Comparison of ENCODE assay signal across 7 cellular contexts in genomic region chr6:6676910-6677441, GRCh38.
DNase-seq lines count a peak whose midpoint lies in the region; TF ChIP-seq lines count a peak whose summit lies in the region.

No MANE protein-coding gene starts in this region.

- H3K4me2 ChIP-seq in fibroblast of lung (ENCODE audit: extremely low read depth, insufficient read depth, low read length) (peak overlapping the region; percentile 17), neural cell (ENCODE audit: low read length) (no peak overlapping the region)

- H3K36me3 ChIP-seq in fibroblast of lung (ENCODE audit: control insufficient read depth, insufficient read depth, low read length) (no peaks in the 10 kb centered on the region), neural cell (ENCODE audit: insufficient read depth, low read length) (no peaks in the 10 kb centered on the region), stomach (no peaks in the 10 kb centered on the region)

- intact Hi-C loops in stomach (cut with DNase I; ENCODE audit: low total_unique reads) = loop anchor here (10.0 kb wide), 1 partner anchor 938 kb away; no protein-coding TSS in a partner anchor

- TF ChIP-seq CTCF in GM12873 (IDR thresholded peaks at IDR 0.05; ENCODE audit: insufficient read depth, low read depth, low read length, missing control alignments) (peak; percentile 95), fibroblast of lung (conservative IDR thresholded peaks at IDR 0.05 in 1 of 2, IDR thresholded peaks at IDR 0.05 in 1 of 2; ENCODE audit: low read depth in 1 of 2, low read length in 2 of 2) (peak; percentile 98), neural cell (IDR thresholded peaks at IDR 0.05; ENCODE audit: poor library complexity, severe bottlenecking) (peak; percentile 95), stomach (IDR thresholded peaks at IDR 0.05) (peak in 6 of 7 experiments; percentile 50 to 98 (median 98))

- H3K9ac ChIP-seq in fibroblast of lung (ENCODE audit: insufficient read depth, low read length) (no peak overlapping the region), neural cell (ENCODE audit: low read length) (no peak overlapping the region)

- TF ChIP-seq EP300 in Ishikawa (IDR thresholded peaks at IDR 0.05; ENCODE audit: borderline replicate concordance) (no peak), neural cell (conservative IDR thresholded peaks at IDR 0.05; ENCODE audit: poor library complexity, severe bottlenecking) (no peak), stomach (IDR thresholded peaks at IDR 0.05) (no peak)

- H4K20me1 ChIP-seq in fibroblast of lung (ENCODE audit: control insufficient read depth, extremely low read depth, insufficient read depth, low read length) (no peaks in the 10 kb centered on the region), neural cell (ENCODE audit: insufficient read depth) (no peaks in the 10 kb centered on the region)

- H3K27ac ChIP-seq in fibroblast of lung (ENCODE audit: insufficient read depth, low read length) (no peak overlapping the region), neural cell (ENCODE audit: low read length) (no peak overlapping the region), stomach (peak overlapping the region in 3 of 5 donors; percentile 17 to 55 (median 41))

- no peaks in the 10 kb centered on the region for H3K79me2 ChIP-seq in fibroblast of lung (ENCODE audit: control insufficient read depth, insufficient read depth, low read length)
- H3K79me2 ChIP-seq in neural cell (replicated peaks; ENCODE audit: insufficient read depth, low read length) = no peaks in the 10 kb centered on the region

- H3K4me1 ChIP-seq in fibroblast of lung (ENCODE audit: control insufficient read depth, extremely low read depth, insufficient read depth, low read length) = no peaks in the 10 kb centered on the region
- peaks cover 18 to 43% (median 22%) of the 10 kb centered on the region in 4 donors for H3K4me1 ChIP-seq in stomach

- WGBS in stomach, 5 donors = 20 to 27% (median 23%) methylated on average over 7 of the region's 7 CpGs

- TF ChIP-seq RAD21 in Ishikawa (IDR thresholded peaks at IDR 0.05; ENCODE audit: low read depth) = peak; percentile 94
- peak; percentile 93 for TF ChIP-seq RAD21 in neural cell (conservative IDR thresholded peaks at IDR 0.05)

- H3F3A ChIP-seq in neural cell (ENCODE audit: insufficient read depth, low read length, poor library complexity, severe bottlenecking) = no peaks in the 10 kb centered on the region

- H2AFZ ChIP-seq in fibroblast of lung (ENCODE audit: low read length) (peak overlapping the region; percentile 9), neural cell (ENCODE audit: low read depth, low read length) (no peak overlapping the region)

- H3K4me3 ChIP-seq in fibroblast of lung (replicated peaks in 1 of 4; ENCODE audit: control extremely low read depth in 1 of 4, insufficient read depth in 1 of 4, low read depth in 3 of 4, low read length in 4 of 4) = no peak overlapping the region
- H3K4me3 ChIP-seq in neural cell (ENCODE audit: low read length) = no peak overlapping the region
- no peak overlapping the region for H3K4me3 ChIP-seq in stomach

- H3K9me3 ChIP-seq in fibroblast of lung (ENCODE audit: control insufficient read depth, insufficient read depth, low read depth, low read length) (no peaks in the 10 kb centered on the region), neural cell (ENCODE audit: low read length) (no peaks in the 10 kb centered on the region), stomach (no peaks in the 10 kb centered on the region)

- H3K9me2 ChIP-seq in neural cell (ENCODE audit: insufficient read depth, low read length) = no peaks in the 10 kb centered on the region

- no peak for TF ChIP-seq POLR2A in stomach (IDR thresholded peaks at IDR 0.05)

- H3K27me3 ChIP-seq in fibroblast of lung (ENCODE audit: control insufficient read depth, insufficient read depth, low read length) = no peaks in the 10 kb centered on the region
- H3K27me3 ChIP-seq in neural cell (ENCODE audit: insufficient read depth, low read depth, low read length) = no peaks in the 10 kb centered on the region
- no peaks in the 10 kb centered on the region for H3K27me3 ChIP-seq in stomach

- DNase-seq in OCI-M2 (lab: John Stamatoyannopoulos, UW; ENCODE audit: unreplicated experiment) (peak; percentile 68), fibroblast of lung (ENCODE audit: low read depth in 2 of 2) (peak; percentile 50 to 77), stomach (peak; percentile 84)
- peak; percentile 82 for DNase-seq in activated T-cell treated with anti-CD3 and anti-CD28 coated beads, Interleukin-2, amount 50 U/mL, for 1 hour

TF ChIP-seq in Ishikawa, 13 proteins besides CTCF, POLR2A, EP300 and RAD21:
- TF ChIP-seq USF1 (IDR thresholded peaks at IDR 0.05) (no peak), TAF1 (IDR thresholded peaks at IDR 0.05; ENCODE audit: low read depth) (no peak), TCF12 (IDR thresholded peaks at IDR 0.05; ENCODE audit: low read depth) (peak; percentile 36; the same call in 1 of the 2 replicates)

TF ChIP-seq in neural cell, 6 proteins besides CTCF, POLR2A, EP300 and RAD21:
- TF ChIP-seq EZH2 (IDR thresholded peaks at IDR 0.05; ENCODE audit: borderline replicate concordance, insufficient read depth, low read length, poor library complexity, severe bottlenecking) (no peak), SMC3 (conservative IDR thresholded peaks at IDR 0.05; ENCODE audit: poor library complexity) (peak; percentile 95), MXI1 (conservative IDR thresholded peaks at IDR 0.05; ENCODE audit: poor library complexity, severe bottlenecking) (no peak), TAF1 (IDR thresholded peaks at IDR 0.05; ENCODE audit: low read depth) (no peak), POLR2AphosphoS5 (IDR thresholded peaks at IDR 0.05) (no peak), REST (IDR thresholded peaks at IDR 0.05; ENCODE audit: borderline replicate concordance) (no peak)

Comparison
In these comparisons a context has a peak if more than half of its experiments do, and no peak if none do; other contexts are left out.
1. H3K27ac ChIP-seq: peak in stomach (3 of 5); none in fibroblast of lung (single experiment) and neural cell (single experiment).
2. Peak in every context shown above with its lines, with median percentiles within 50 percentile points of each other: CTCF ChIP-seq and DNase-seq.